1 cellular context compared by ENCODE assay signal in genomic region chr9:36101916-36102741, GRCh38.
TF ChIP-seq lines count a peak whose summit lies in the region.

No MANE protein-coding gene starts in this region.

TF ChIP-seq in WTC11, 78 proteins besides CTCF, POLR2A, EP300 and RAD21 (continued from another document):
- TF ChIP-seq IRF1 (CRISPR knock-in tag; IDR thresholded peaks at IDR 0.05) (no peak), ARID4B (CRISPR knock-in tag; IDR thresholded peaks at IDR 0.05; ENCODE audit: borderline replicate concordance) (no peak), FOXJ3 (CRISPR knock-in tag; IDR thresholded peaks at IDR 0.05; ENCODE audit: borderline replicate concordance) (no peak)
TF ChIP-seq in WTC11: peak in this region for 0.
